In genomic region chr3:64945171-64945684, GRCh38 we compare ENCODE assay signal across 11 cellular contexts.
DNase-seq lines count a peak whose midpoint lies in the region; ATAC-seq and TF ChIP-seq lines count a peak whose summit lies in the region.
"Had no signal": no experiment of that assay in that cellular context is flagged by ENCODE, and none has a peak within 500 bp of the region (broad histone marks: within the 10 kb centered on the region; RNA-seq: fewer than 3 reads in every experiment).

No MANE protein-coding gene starts in this region.

- H3K4me1 Mint-ChIP-seq in progenitor cell of endocrine pancreas (ENCODE audit: low read depth): peaks cover 8% of the 10 kb centered on the region
- H3K4me1 Mint-ChIP-seq in natural killer cell treated with Interleukin-12 subunit alpha and Interleukin-12 subunit beta and Interleukin-15 and Interleukin-18, amount 100 ng/mL, for 72 hours (ENCODE audit: low read depth in 2 of 2): no peaks in the 10 kb centered on the region

- H3K9me3 ChIP-seq in adrenal gland (replicated peaks in 1 of 3) (no peaks in the 10 kb centered on the region), right atrium auricular region (no peaks in the 10 kb centered on the region)

- H3K36me3 Mint-ChIP-seq in progenitor cell of endocrine pancreas (ENCODE audit: insufficient read depth): no peaks in the 10 kb centered on the region
- H3K36me3 Mint-ChIP-seq in natural killer cell treated with Interleukin-12 subunit alpha and Interleukin-12 subunit beta and Interleukin-15 and Interleukin-18, amount 100 ng/mL, for 72 hours: peaks cover 6% of the 10 kb centered on the region

- H3K27ac ChIP-seq in adrenal gland (peak overlapping the region in 2 of 5 donors; percentile 30 to 61), right atrium auricular region (peak overlapping the region; percentile 32 to 59)
- H3K27ac ChIP-seq: brain microvascular endothelial cell, C4-2B, PC-9 had no signal

- H3K4me3 ChIP-seq in adrenal gland: no peak overlapping the region
- H3K4me3 ChIP-seq in right atrium auricular region: no peak overlapping the region
- H3K4me3 ChIP-seq: PC-9 had no signal

- no peak for TF ChIP-seq POLR2A in adrenal gland (IDR thresholded peaks at IDR 0.05)

- H3K9me3 Mint-ChIP-seq in progenitor cell of endocrine pancreas (ENCODE audit: low read depth): no peaks in the 10 kb centered on the region
- H3K9me3 Mint-ChIP-seq in natural killer cell treated with Interleukin-12 subunit alpha and Interleukin-12 subunit beta and Interleukin-15 and Interleukin-18, amount 100 ng/mL, for 72 hours: peaks cover 13% of the 10 kb centered on the region

- in situ Hi-C loops in G401 (cut with HindIII; ENCODE audit: low sequenced_read_pairs): no loop called here

- H3K36me3 ChIP-seq in adrenal gland (replicated peaks in 1 of 2) (no peaks in the 10 kb centered on the region), right atrium auricular region (no peaks in the 10 kb centered on the region)
- H3K36me3 ChIP-seq: brain microvascular endothelial cell had no signal

- intact Hi-C loops in adrenal gland (cut with DNase I): no loop called here

- H3K4me1 ChIP-seq in adrenal gland (replicated peaks in 1 of 2) (peaks cover 0 to 5% of the 10 kb centered on the region in 2 donors), right atrium auricular region (peaks cover 0 to 20% of the 10 kb centered on the region in 2 donors)

- H3K27me3 ChIP-seq in adrenal gland (no peaks in the 10 kb centered on the region), right atrium auricular region (no peaks in the 10 kb centered on the region)
- H3K27me3 ChIP-seq: brain microvascular endothelial cell had no signal

- peaks cover 4% of the 10 kb centered on the region for H3K27me3 Mint-ChIP-seq in progenitor cell of endocrine pancreas
- H3K27me3 Mint-ChIP-seq in natural killer cell treated with Interleukin-12 subunit alpha and Interleukin-12 subunit beta and Interleukin-15 and Interleukin-18, amount 100 ng/mL, for 72 hours: no peaks in the 10 kb centered on the region

- H3K27ac Mint-ChIP-seq in progenitor cell of endocrine pancreas: peak overlapping the region; percentile 56
- no peak overlapping the region for H3K27ac Mint-ChIP-seq in natural killer cell treated with Interleukin-12 subunit alpha and Interleukin-12 subunit beta and Interleukin-15 and Interleukin-18, amount 100 ng/mL, for 72 hours

- DNase-seq in G401 (ENCODE audit: low spot score) (peak; percentile 11), adrenal gland (peak; percentile 15 to 67 (median 21)), right atrium auricular region (ENCODE audit: low spot score) (no peak), progenitor cell of endocrine pancreas (ENCODE audit: low spot score, unreplicated experiment) (no peak), glomerular visceral epithelial cell (ENCODE audit: extremely low spot score) (no peak)
- no peak for DNase-seq in natural killer cell treated with Interleukin-12 subunit alpha and Interleukin-12 subunit beta and Interleukin-15 and Interleukin-18, amount 100 ng/mL, for 72 hours (ENCODE audit: low spot score)
- DNase-seq: brain microvascular endothelial cell, PC-9 had no signal

- WGBS in adrenal gland, 4 donors: 23 to 39% (median 28%) methylated on average over 6 of the region's 6 CpGs

- no peak for ATAC-seq in GM19328 (IDR thresholded peaks at IDR 0.05; ENCODE audit: unreplicated experiment)
- ATAC-seq in natural killer cell treated with Interleukin-12 subunit alpha and Interleukin-12 subunit beta and Interleukin-15 and Interleukin-18, amount 100 ng/mL, for 72 hours: no peak
- ATAC-seq in GM21619 (IDR thresholded peaks at IDR 0.05; ENCODE audit: unreplicated experiment): no peak

- TF ChIP-seq CTCF in adrenal gland (IDR thresholded peaks at IDR 0.05) (no peak), right atrium auricular region (IDR thresholded peaks at IDR 0.05) (no peak), progenitor cell of endocrine pancreas (IDR thresholded peaks at IDR 0.05; ENCODE audit: unreplicated experiment) (no peak)

- H3K4me3 Mint-ChIP-seq in progenitor cell of endocrine pancreas (ENCODE audit: low read depth): no peak overlapping the region
- no peak overlapping the region for H3K4me3 Mint-ChIP-seq in natural killer cell treated with Interleukin-12 subunit alpha and Interleukin-12 subunit beta and Interleukin-15 and Interleukin-18, amount 100 ng/mL, for 72 hours

Comparison
In these comparisons a context has a peak if more than half of its experiments do, and no peak if none do; other contexts are left out.
1. DNase-seq: peak in G401 (single experiment) and adrenal gland (7 of 7); none in right atrium auricular region (single experiment), progenitor cell of endocrine pancreas (single experiment), natural killer cell treated with Interleukin-12 subunit alpha and Interleukin-12 subunit beta and Interleukin-15 and Interleukin-18, amount 100 ng/mL, for 72 hours (single experiment) and glomerular visceral epithelial cell (single experiment).